16 cellular contexts compared by ENCODE assay signal in genomic region chr2:112195167-112195766, GRCh38.
"Had no signal": no experiment of that assay in that cellular context is flagged by ENCODE, and none has a peak within 500 bp of the region (broad histone marks: within the 10 kb centered on the region; RNA-seq: fewer than 3 reads in every experiment).

No MANE protein-coding gene starts in this region.

- H3K4me1 Mint-ChIP-seq: naive B cell had no signal

- H3K27ac ChIP-seq: ovary, sigmoid colon, spleen, upper lobe of right lung had no signal

- H3K9me3 Mint-ChIP-seq: activated naive CD8-positive, alpha-beta T cell treated with anti-CD3 and anti-CD28 coated beads, Interleukin-2, amount 50 U/mL, for 24 hours; stimulated activated naive CD8-positive, alpha-beta T cell treated with anti-CD3 and anti-CD28 coated beads, Interleukin-15, amount 100 ng/mL, for 72 hours had no signal

- H3K4me3 ChIP-seq: lung, ovary, sigmoid colon, spleen, upper lobe of right lung had no signal

- H3K27me3 Mint-ChIP-seq: activated naive CD8-positive, alpha-beta T cell treated with anti-CD3 and anti-CD28 coated beads, Interleukin-2, amount 50 U/mL, for 24 hours; dendritic cell treated with granulocyte-macrophage colony-stimulating factor and Interleukin-4, amounts not matched to agents 40 ng/mL and 50 ng/mL, for 4 days; stimulated activated naive CD8-positive, alpha-beta T cell treated with anti-CD3 and anti-CD28 coated beads, Interleukin-15, amount 100 ng/mL, for 72 hours had no signal

- H3K4me3 Mint-ChIP-seq: activated naive CD8-positive, alpha-beta T cell treated with anti-CD3 and anti-CD28 coated beads, Interleukin-2, amount 50 U/mL, for 24 hours; dendritic cell treated with granulocyte-macrophage colony-stimulating factor and Interleukin-4, amounts not matched to agents 40 ng/mL and 50 ng/mL, for 4 days; naive B cell; stimulated activated naive CD8-positive, alpha-beta T cell treated with anti-CD3 and anti-CD28 coated beads, Interleukin-15, amount 100 ng/mL, for 72 hours had no signal

- H3K9me3 ChIP-seq: ovary, sigmoid colon, upper lobe of right lung had no signal

- H3K27ac Mint-ChIP-seq: activated naive CD8-positive, alpha-beta T cell treated with anti-CD3 and anti-CD28 coated beads, Interleukin-2, amount 50 U/mL, for 24 hours; dendritic cell treated with granulocyte-macrophage colony-stimulating factor and Interleukin-4, amounts not matched to agents 40 ng/mL and 50 ng/mL, for 4 days; naive B cell had no signal

- H3K27me3 ChIP-seq: ovary, sigmoid colon, spleen, upper lobe of right lung had no signal

- H3K36me3 ChIP-seq: ovary, sigmoid colon, spleen, upper lobe of right lung had no signal

- H3K4me1 ChIP-seq: sigmoid colon, spleen, upper lobe of right lung had no signal

- DNase-seq: activated naive CD4-positive, alpha-beta T cell; activated naive CD8-positive, alpha-beta T cell treated with anti-CD3 and anti-CD28 coated beads, Interleukin-2, amount 50 U/mL, for 24 hours; activated T-cell treated with anti-CD3 and anti-CD28 coated beads for 4 hours; aorta; effector memory CD4-positive, alpha-beta T cell; left colon; naive B cell; ovary; sigmoid colon; spleen; stimulated activated CD4-positive, alpha-beta T cell treated with anti-CD3 and anti-CD28 coated beads, Interleukin-1b, Interleukin-23, amount 100 ng/mL, for 48 hours; stimulated activated naive CD8-positive, alpha-beta T cell treated with anti-CD3 and anti-CD28 coated beads, Interleukin-15, amount 100 ng/mL, for 72 hours; T1000; upper lobe of right lung had no signal

- ATAC-seq: activated naive CD8-positive, alpha-beta T cell treated with anti-CD3 and anti-CD28 coated beads, Interleukin-2, amount 50 U/mL, for 24 hours; left colon; stimulated activated naive CD8-positive, alpha-beta T cell treated with anti-CD3 and anti-CD28 coated beads, Interleukin-15, amount 100 ng/mL, for 72 hours; upper lobe of right lung had no signal
